ENCODE assay signal across 18 cellular contexts in the genomic region with DNA sequence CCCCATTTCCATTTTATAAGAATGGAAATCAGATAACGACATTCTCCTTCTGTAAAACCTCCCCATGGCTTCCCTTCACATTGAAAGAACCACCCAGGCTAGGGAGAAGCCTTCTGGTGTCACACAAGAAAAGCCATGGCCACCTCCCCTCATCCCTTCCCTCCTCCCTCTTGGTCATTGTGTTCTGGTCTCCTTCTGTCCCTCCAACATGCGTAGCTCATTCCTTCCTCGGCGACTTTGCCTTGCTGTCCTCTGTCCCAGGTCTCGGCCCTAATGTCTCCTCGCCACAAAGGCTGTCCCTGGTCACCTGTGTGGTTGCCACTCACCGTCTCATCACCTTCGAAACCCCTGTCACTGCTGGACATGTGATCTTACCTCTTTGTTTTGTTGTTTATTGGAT.
DNase-seq lines count a peak whose midpoint lies in the region; ATAC-seq, FAIRE-seq and TF ChIP-seq lines count a peak whose summit lies in the region.
"Had no signal": no experiment of that assay in that cellular context is flagged by ENCODE, and none has a peak within 500 bp of the region (broad histone marks: within the 10 kb centered on the region; RNA-seq: fewer than 3 reads in every experiment).

No MANE protein-coding gene starts in this region.

- H3K56ac ChIP-seq in H1 (replicated peaks; ENCODE audit: insufficient read length, low read depth, low read length): no peak overlapping the region

- TF ChIP-seq EP300 in H1 (IDR thresholded peaks at IDR 0.05; ENCODE audit: borderline replicate concordance in 1 of 2, low read depth in 2 of 2, low read length in 2 of 2): no peak

- POLR2A ChIA-PET in CD4-positive, alpha-beta memory T cell (lab: Charles Lee; ENCODE audit: partially characterized antibody): no interaction called here
- POLR2A ChIA-PET in H1 (lab: Charles Lee; ENCODE audit: partially characterized antibody): interaction anchor here (1.1 kb wide), 1 partner anchor 9 kb away, joined by 4 read pairs; no protein-coding TSS in a partner anchor

- peak overlapping the region; percentile 74; the same call in 1 of the 2 replicates for H2BK5ac ChIP-seq in H1 (ENCODE audit: low read depth, low read length)

- peaks cover 32% of the 10 kb centered on the region for H3K4me1 ChIP-seq in CD4-positive, alpha-beta memory T cell (ENCODE audit: insufficient read depth, low read length)
- H3K4me1 ChIP-seq in H1 (replicated peaks in 1 of 4; ENCODE audit: control insufficient read depth in 3 of 4, insufficient read depth in 4 of 4, low read length in 3 of 4) (peaks cover 0 to 12% (median 4%) of the 10 kb centered on the region in 4 experiments; a peak in 5 of 7 replicates), neutrophil (ENCODE audit: control insufficient read depth in 1 of 2, insufficient read depth in 1 of 2, low read depth in 1 of 2, low read length in 1 of 2) (peaks cover 38 to 40% of the 10 kb centered on the region in 2 experiments)

- no peak for TF ChIP-seq POLR2A in H1 (IDR thresholded peaks at IDR 0.05; ENCODE audit: control extremely low read depth in 1 of 2, low read depth in 2 of 2, low read length in 2 of 2)

- peak overlapping the region; percentile 66 for H3K18ac ChIP-seq in H1 (ENCODE audit: extremely low read depth, low read length)

- H3K14ac ChIP-seq in H1 (ENCODE audit: insufficient read length): no peak overlapping the region

- DNase-seq in CD4-positive, alpha-beta memory T cell: no peak
- no peak for DNase-seq in HTR-8/SVneo (ENCODE audit: insufficient read length, low spot score)
- DNase-seq in H1 (ENCODE audit: low read depth in 1 of 2, low spot score in 2 of 2): no peak
- no peak for DNase-seq in mucosa of gallbladder (ENCODE audit: low spot score)
- DNase-seq in RKO (ENCODE audit: low spot score): no peak
- DNase-seq: DMS79, H7, NCI-H1105, NCI-H2029 treated with DMSO at 0.1 percent for 48 hours, NCI-H226, NCI-H524, NCI-H82, Peyer's patch had no signal

- no peaks in the 10 kb centered on the region for H3K79me2 ChIP-seq in H1 (ENCODE audit: control insufficient read depth in 1 of 2, insufficient read depth in 2 of 2, low read length in 2 of 2)

- H3K23ac ChIP-seq in H1 (ENCODE audit: insufficient read length): no peak overlapping the region

- peak overlapping the region in 5 of 7 donors; percentile 17 to 83 (median 25) for H3K27ac Mint-ChIP-seq in CD4-positive, alpha-beta memory T cell

- no peak overlapping the region for H4K5ac ChIP-seq in H1 (ENCODE audit: insufficient read length, low read depth, low read length)

- no peak overlapping the region; the same call in 1 of the 2 replicates for H4K8ac ChIP-seq in H1 (ENCODE audit: extremely low read depth, insufficient read depth, low read length)

- CTCF ChIA-PET in CD4-positive, alpha-beta memory T cell (lab: Charles Lee; ENCODE audit: partially characterized antibody): no interaction called here
- CTCF ChIA-PET in H1 (lab: Charles Lee; ENCODE audit: partially characterized antibody): interaction anchor here (1.0 to 2.5 kb wide), 2 partner anchors 39 to 65 kb away, joined by 4 to 10 read pairs; no protein-coding TSS in a partner anchor

- H3K9me3 Mint-ChIP-seq in CD4-positive, alpha-beta memory T cell: peaks cover 0 to 3% (median 0%) of the 10 kb centered on the region in 8 donors

- H3K4me2 ChIP-seq in H1 (ENCODE audit: insufficient read depth in 1 of 2, low read depth in 2 of 2, low read length in 2 of 2): no peak overlapping the region
- H3K4me2 ChIP-seq: KMS-11 had no signal

- no peak for ATAC-seq in activated CD4-positive, CD25-positive, alpha-beta regulatory T cell treated with anti-CD3 and anti-CD28 coated beads, Interleukin-2, amount 50 U/mL, for 24 hours
- ATAC-seq: Right ventricle myocardium inferior had no signal

- peak overlapping the region; percentile 95; the same call in 1 of the 2 replicates for H2AK5ac ChIP-seq in H1 (ENCODE audit: low read depth, low read length)

- no peak overlapping the region for H3K27ac ChIP-seq in CD4-positive, alpha-beta memory T cell (ENCODE audit: low read depth, low read length)
- H3K27ac ChIP-seq in H1 (ENCODE audit: low read depth, low read length) (no peak overlapping the region), neutrophil (peak overlapping the region; percentile 94)
- H3K27ac ChIP-seq: KMS-11, Peyer's patch, SJSA1 had no signal

- peak overlapping the region in 1 of 8 donors; percentile 44 for H3K4me3 Mint-ChIP-seq in CD4-positive, alpha-beta memory T cell

- intact Hi-C loops in CD4-positive, alpha-beta memory T cell (cut with micrococcal nuclease): no loop called here

- H4K91ac ChIP-seq in H1 (replicated peaks; ENCODE audit: insufficient read length, low read length): peak overlapping the region; percentile 56

- H2BK15ac ChIP-seq in H1 (ENCODE audit: low read length): peak overlapping the region; percentile 95; the same call in 1 of the 2 replicates

- TF ChIP-seq RAD21 in H1 (IDR thresholded peaks at IDR 0.05 in 1 of 2, conservative IDR thresholded peaks at IDR 0.05 in 1 of 2; ENCODE audit: low read depth in 2 of 2, low read length in 2 of 2): no peak

- no peaks in the 10 kb centered on the region for H3K23me2 ChIP-seq in H1 (ENCODE audit: low read depth, low read length)

- 95% methylated on average over 8 of the region's 8 CpGs; no CpG with 5 or more reads in 1 of the 2 experiments for WGBS in H1 (ENCODE audit: extremely low coverage in 1 of 2, insufficient coverage in 1 of 2, insufficient read length in 1 of 2, insufficient replicate concordance in 2 of 2, low coverage in 1 of 2, low lambda C conversion rate in 2 of 2, missing lambda C conversion rate in 1 of 2), 2 experiments

- H3K9ac ChIP-seq in H1 (replicated peaks in 1 of 4; ENCODE audit: extremely low read depth in 1 of 4, low read depth in 3 of 4, low read length in 3 of 4): no peak overlapping the region
- H3K9ac ChIP-seq: KMS-11 had no signal

- H3K79me1 ChIP-seq in H1 (ENCODE audit: low read depth, low read length): no peaks in the 10 kb centered on the region

- H2BK12ac ChIP-seq in H1 (ENCODE audit: low read depth, low read length): peak overlapping the region; percentile 99

- H2BK120ac ChIP-seq in H1 (replicated peaks; ENCODE audit: low read depth, low read length): peak overlapping the region; percentile 81

- peak overlapping the region; percentile 87; the same call in 1 of the 2 replicates for H2BK20ac ChIP-seq in H1 (ENCODE audit: low read length)

- no peaks in the 10 kb centered on the region for H3K36me3 ChIP-seq in CD4-positive, alpha-beta memory T cell (ENCODE audit: insufficient read depth, low read length)
- no peaks in the 10 kb centered on the region for H3K36me3 ChIP-seq in H1 (ENCODE audit: control insufficient read depth in 2 of 4, insufficient read depth in 4 of 4, low read length in 3 of 4)
- H3K36me3 ChIP-seq in neutrophil: no peaks in the 10 kb centered on the region
- H3K36me3 ChIP-seq: Peyer's patch, SJSA1 had no signal

- H3K27me3 Mint-ChIP-seq in CD4-positive, alpha-beta memory T cell: peaks cover 0 to 2% of the 10 kb centered on the region in 2 donors

- H3K4me1 Mint-ChIP-seq in CD4-positive, alpha-beta memory T cell: peaks cover 21 to 53% (median 31%) of the 10 kb centered on the region in 4 donors

- H3K4ac ChIP-seq in H1 (replicated peaks; ENCODE audit: insufficient read length, low read depth, low read length): peak overlapping the region; percentile 13

- H4K20me1 ChIP-seq in H1 (replicated peaks in 1 of 2; ENCODE audit: control insufficient read depth in 1 of 2, insufficient read depth in 2 of 2, low read length in 2 of 2): no peaks in the 10 kb centered on the region

- peaks cover 0 to 4% of the 10 kb centered on the region in 2 donors for H3K36me3 Mint-ChIP-seq in CD4-positive, alpha-beta memory T cell

- TF ChIP-seq CTCF in H1 (IDR thresholded peaks at IDR 0.05; ENCODE audit: control extremely low read depth in 1 of 3, insufficient read depth in 1 of 3, low read depth in 1 of 3, low read length in 3 of 3): no peak
- TF ChIP-seq CTCF in neutrophil (IDR thresholded peaks at IDR 0.05): no peak

- peak overlapping the region; percentile 6; the same call in 1 of the 2 replicates for H2AFZ ChIP-seq in H1 (ENCODE audit: low read length)

- FAIRE-seq in HTR-8/SVneo (lab: Jason Lieb, UNC) (peak; percentile 70), H1 (lab: Jason Lieb, UNC) (no peak)

- no peak overlapping the region for H3K4me3 ChIP-seq in CD4-positive, alpha-beta memory T cell (ENCODE audit: low read length in 2 of 2)
- H3K4me3 ChIP-seq in H1 (ENCODE audit: extremely low read depth in 1 of 4, insufficient read depth in 2 of 4, low read depth in 3 of 4, low read length in 4 of 4) (no peak overlapping the region), neutrophil (ENCODE audit: low read depth in 1 of 2, low read length in 1 of 2) (no peak overlapping the region)
- H3K4me3 ChIP-seq: Peyer's patch, SJSA1 had no signal

- no peaks in the 10 kb centered on the region for H3K9me3 ChIP-seq in CD4-positive, alpha-beta memory T cell (ENCODE audit: control insufficient read depth in 1 of 2, low read length in 2 of 2)
- H3K9me3 ChIP-seq in H1 (ENCODE audit: insufficient read depth in 2 of 2, low read depth in 1 of 2, low read length in 1 of 2) (no peaks in the 10 kb centered on the region), neutrophil (no peaks in the 10 kb centered on the region)
- H3K9me3 ChIP-seq: Peyer's patch, SJSA1 had no signal

- no peaks in the 10 kb centered on the region for H3K27me3 ChIP-seq in CD4-positive, alpha-beta memory T cell (ENCODE audit: insufficient read depth, low read length)
- H3K27me3 ChIP-seq in H1 (replicated peaks in 1 of 4; ENCODE audit: control insufficient read depth in 3 of 4, extremely low read depth in 1 of 4, insufficient read depth in 3 of 4, low read length in 3 of 4) (no peaks in the 10 kb centered on the region), neutrophil (no peaks in the 10 kb centered on the region)
- H3K27me3 ChIP-seq: Peyer's patch, SJSA1 had no signal

TF ChIP-seq in H1, 55 proteins besides CTCF, POLR2A, EP300 and RAD21:
- TF ChIP-seq TAF7 (optimal IDR thresholded peaks at IDR 0.05; ENCODE audit: borderline replicate concordance, low read depth, low read length): no peak
